Comparison of ENCODE assay signal across 9 cellular contexts in the genomic region with DNA sequence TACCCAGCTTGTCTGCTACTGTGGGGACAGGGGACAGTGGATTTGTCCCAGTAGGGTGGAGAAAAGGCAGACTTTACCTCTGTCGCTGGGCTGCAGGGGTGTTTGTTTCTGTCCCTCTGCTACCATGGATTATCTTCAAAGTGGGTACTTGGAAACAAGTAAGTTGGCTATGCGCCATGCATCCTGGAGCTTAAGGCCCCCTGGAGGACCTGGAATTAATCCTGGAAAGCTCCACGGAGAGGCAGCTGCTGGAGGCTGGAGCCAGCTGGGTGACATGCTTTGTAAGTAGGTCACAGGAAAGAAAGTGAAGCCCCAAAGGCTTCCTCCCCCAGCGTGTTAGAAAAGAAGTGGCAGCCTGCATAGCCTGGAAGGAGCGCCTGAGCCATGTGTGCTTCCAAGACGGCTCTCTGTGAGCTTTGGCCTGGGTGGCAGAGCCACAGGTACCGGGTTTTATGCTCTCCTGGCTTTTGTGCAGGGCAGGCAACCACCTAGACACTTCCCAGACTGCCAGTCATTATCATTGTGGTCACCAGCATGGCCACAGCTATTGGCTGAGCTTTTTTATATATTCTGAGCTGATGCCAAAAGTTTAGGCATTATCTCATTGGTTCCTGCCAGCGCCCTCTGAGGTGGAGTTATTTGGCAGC. TPM values are rescaled to one million over a fixed set of nuclear protein-coding genes. Genes with fewer than 3 reads are reported as not detected.
DNase-seq lines count a peak whose midpoint lies in the region; ATAC-seq, FAIRE-seq and TF ChIP-seq lines count a peak whose summit lies in the region.
"Had no signal": no experiment of that assay in that cellular context is flagged by ENCODE, and none has a peak within 500 bp of the region (broad histone marks: within the 10 kb centered on the region; RNA-seq: fewer than 3 reads in every experiment).

No MANE protein-coding gene starts in this region.

- peak; percentile 34 to 49 (median 40) for ATAC-seq in right lobe of liver
- no peak for ATAC-seq in HepG2

- H3K27me3 ChIP-seq in right lobe of liver, result no peaks in the 10 kb centered on the region
- H3K27me3 ChIP-seq in HepG2 (ENCODE audit: control insufficient read depth in 1 of 2, insufficient read depth in 2 of 2, low read length in 2 of 2), result no peaks in the 10 kb centered on the region
- H3K27me3 ChIP-seq in testis, result no peaks in the 10 kb centered on the region

- H3K36me3 ChIP-seq in right lobe of liver, result no peaks in the 10 kb centered on the region
- H3K36me3 ChIP-seq in HepG2 (replicated peaks in 1 of 2; ENCODE audit: control insufficient read depth in 1 of 2, insufficient read depth in 2 of 2, low read length in 2 of 2), result no peaks in the 10 kb centered on the region
- H3K36me3 ChIP-seq in testis (ENCODE audit: low read depth, missing control alignments), result no peaks in the 10 kb centered on the region

- H3K9me3 ChIP-seq in right lobe of liver (no peaks in the 10 kb centered on the region), HepG2 (ENCODE audit: low read length) (no peaks in the 10 kb centered on the region), testis (no peaks in the 10 kb centered on the region)

- TF ChIP-seq CTCF in right lobe of liver (IDR thresholded peaks at IDR 0.05), result no peak
- no peak for TF ChIP-seq CTCF in HepG2 (CRISPR knock-in tag; IDR thresholded peaks at IDR 0.05)
- TF ChIP-seq CTCF in testis (IDR thresholded peaks at IDR 0.05), result no peak

- POLR2A ChIA-PET in HepG2 (lab: Yijun Ruan, JAX), result no interaction called here

- in situ Hi-C loops in HepG2 (cut with HindIII; ENCODE audit: extremely low pct_ligation_motif_present, low pct_unique_long_range_greater_than_20kb), result no loop called here

- intact Hi-C loops in right lobe of liver (cut with DNase I), result no loop called here
- intact Hi-C loops in HepG2 (cut with micrococcal nuclease; ENCODE audit: unreplicated experiment), result no loop called here
- intact Hi-C loops in testis (cut with DNase I; ENCODE audit: low total_unique reads), result no loop called here
- intact Hi-C loops in activated T-helper 1 cell treated with anti-CD3 and anti-CD28 coated beads, Interleukin-12 subunit alpha, Interleukin-12 subunit beta, Interleukin-2, Interleukin-4 antibody, amounts not matched to agents 30 ng/mL and 10 ng/mL and 1 ng/mL, durations not matched to agents 14 hours and 24 hours and 36 hours (cut with micrococcal nuclease), result no loop called here

- no peak overlapping the region for H3K4me2 ChIP-seq in HepG2 (ENCODE audit: low read depth, low read length)

- H3K4me1 ChIP-seq in right lobe of liver, result no peaks in the 10 kb centered on the region
- H3K4me1 ChIP-seq in HepG2 (ENCODE audit: insufficient read depth, low read length), result peaks cover 23% of the 10 kb centered on the region
- peaks cover 33% of the 10 kb centered on the region for H3K4me1 ChIP-seq in testis

- DNase-seq in right lobe of liver (no peak), HepG2 (ENCODE audit: low spot score) (no peak), amniotic epithelial cell (ENCODE audit: low read depth) (peak; percentile 31), iPS-NIHi7 (ENCODE audit: extremely low spot score) (peak; percentile 39), testis (peak; percentile 78), HuH-7.5 (ENCODE audit: low spot score) (no peak)
- DNase-seq in activated effector memory CD4-positive, alpha-beta T cell treated with anti-CD3 and anti-CD28 coated beads, Interleukin-2, amount 50 U/mL, for 16 hours, result no peak
- DNase-seq in activated T-helper 1 cell treated with anti-CD3 and anti-CD28 coated beads, Interleukin-12 subunit alpha, Interleukin-12 subunit beta, Interleukin-2, Interleukin-4 antibody, amounts not matched to agents 30 ng/mL and 10 ng/mL and 1 ng/mL, durations not matched to agents 14 hours and 24 hours and 36 hours (ENCODE audit: low spot score), result no peak

- H3K27ac ChIP-seq in right lobe of liver (no peak overlapping the region), HepG2 (ENCODE audit: extremely low read length, insufficient read depth, low read length) (no peak overlapping the region), testis (peak overlapping the region; percentile 43 to 63)

- H3K9ac ChIP-seq in HepG2 (ENCODE audit: insufficient read depth, low read depth, low read length), result no peak overlapping the region

- H3K79me2 ChIP-seq in HepG2 (ENCODE audit: insufficient read depth, low read length), result no peaks in the 10 kb centered on the region

- no peaks in the 10 kb centered on the region for H3K27me3 Mint-ChIP-seq in activated T-helper 1 cell treated with anti-CD3 and anti-CD28 coated beads, Interleukin-12 subunit alpha, Interleukin-12 subunit beta, Interleukin-2, Interleukin-4 antibody, amounts not matched to agents 30 ng/mL and 10 ng/mL and 1 ng/mL, durations not matched to agents 14 hours and 24 hours and 36 hours (ENCODE audit: insufficient read depth)
- H3K27me3 Mint-ChIP-seq: memory B cell had no signal

- BruUV-seq in HepG2 (replicated peaks; lab: Mats Ljungman, UMichigan), result no TSS peak

- CTCF ChIA-PET in HepG2 (lab: Yijun Ruan, JAX; ENCODE audit: low intra/inter-chr PET ratio, low total read pairs), result no interaction called here

- no peak for FAIRE-seq in HepG2 (lab: Jason Lieb, UNC)

- WGBS in right lobe of liver (ENCODE audit: insufficient coverage, low coverage, low lambda C conversion rate, missing lambda C conversion rate), result 47% methylated on average over 5 of the region's 8 CpGs
- WGBS in HepG2 (ENCODE audit: low lambda C conversion rate), result 67% methylated on average over 8 of the region's 8 CpGs
- WGBS in testis, 2 donors, result 27 to 34% methylated on average over 3 to 8 of the region's 8 CpGs

- no peak overlapping the region for H2AFZ ChIP-seq in HepG2 (ENCODE audit: low read length)

- no peaks in the 10 kb centered on the region for H3K9me3 Mint-ChIP-seq in activated T-helper 1 cell treated with anti-CD3 and anti-CD28 coated beads, Interleukin-12 subunit alpha, Interleukin-12 subunit beta, Interleukin-2, Interleukin-4 antibody, amounts not matched to agents 30 ng/mL and 10 ng/mL and 1 ng/mL, durations not matched to agents 14 hours and 24 hours and 36 hours
- H3K9me3 Mint-ChIP-seq: memory B cell had no signal

- TF ChIP-seq RAD21 in HepG2 (CRISPR knock-in tag; IDR thresholded peaks at IDR 0.05), result no peak

- H3K4me3 Mint-ChIP-seq in activated T-helper 1 cell treated with anti-CD3 and anti-CD28 coated beads, Interleukin-12 subunit alpha, Interleukin-12 subunit beta, Interleukin-2, Interleukin-4 antibody, amounts not matched to agents 30 ng/mL and 10 ng/mL and 1 ng/mL, durations not matched to agents 14 hours and 24 hours and 36 hours, result no peak overlapping the region
- H3K4me3 Mint-ChIP-seq: memory B cell had no signal

- H3K4me1 Mint-ChIP-seq in activated T-helper 1 cell treated with anti-CD3 and anti-CD28 coated beads, Interleukin-12 subunit alpha, Interleukin-12 subunit beta, Interleukin-2, Interleukin-4 antibody, amounts not matched to agents 30 ng/mL and 10 ng/mL and 1 ng/mL, durations not matched to agents 14 hours and 24 hours and 36 hours (ENCODE audit: low read depth), result peaks cover 19% of the 10 kb centered on the region

- no peaks in the 10 kb centered on the region for H4K20me1 ChIP-seq in HepG2 (ENCODE audit: insufficient read depth, low read length)

- no peak overlapping the region for H3K4me3 ChIP-seq in right lobe of liver
- no peak overlapping the region for H3K4me3 ChIP-seq in HepG2 (replicated peaks in 1 of 3; ENCODE audit: insufficient read depth in 1 of 3, low read depth in 2 of 3, low read length in 3 of 3)
- no peak overlapping the region for H3K4me3 ChIP-seq in testis

- no peaks in the 10 kb centered on the region for H3K36me3 Mint-ChIP-seq in activated T-helper 1 cell treated with anti-CD3 and anti-CD28 coated beads, Interleukin-12 subunit alpha, Interleukin-12 subunit beta, Interleukin-2, Interleukin-4 antibody, amounts not matched to agents 30 ng/mL and 10 ng/mL and 1 ng/mL, durations not matched to agents 14 hours and 24 hours and 36 hours (ENCODE audit: low read depth)
- H3K36me3 Mint-ChIP-seq: memory B cell had no signal

- TF ChIP-seq POLR2A in right lobe of liver (IDR thresholded peaks at IDR 0.05), result no peak
- no peak for TF ChIP-seq POLR2A in HepG2 (IDR thresholded peaks at IDR 0.05; ENCODE audit: insufficient read depth in 1 of 2, low read depth in 2 of 2, low read length in 2 of 2)
- TF ChIP-seq POLR2A in testis (IDR thresholded peaks at IDR 0.05), result no peak

- TF ChIP-seq EP300 in HepG2 (IDR thresholded peaks at IDR 0.05; ENCODE audit: low read depth in 2 of 2, low read length in 2 of 2) (no peak), HepG2 (CRISPR knock-in tag; IDR thresholded peaks at IDR 0.05; ENCODE audit: borderline replicate concordance) (no peak)

- no peak overlapping the region for H3K27ac Mint-ChIP-seq in activated T-helper 1 cell treated with anti-CD3 and anti-CD28 coated beads, Interleukin-12 subunit alpha, Interleukin-12 subunit beta, Interleukin-2, Interleukin-4 antibody, amounts not matched to agents 30 ng/mL and 10 ng/mL and 1 ng/mL, durations not matched to agents 14 hours and 24 hours and 36 hours
- H3K27ac Mint-ChIP-seq: memory B cell had no signal

RNA-seq across cellular contexts. Expression of gene B3GLCT, which starts 9.5 kb away (rescaled TPM):
- total RNA-seq in right lobe of liver (1 to 10 TPM; 2.7 to 3.6 (median 3.0) TPM), HepG2 (2016; rRNA removed; fragmentation: Illumina TruSeq; extraction: Trizol) (4.4 and 7.1 TPM in 2 replicates), testis (10 to 100 TPM; 12.9 to 14.7 TPM)
- 1.5 and 1.7 TPM in 2 replicates for total RNA-seq in HepG2 (2016; cell fraction: cytosol; rRNA removed; fragmentation: Illumina TruSeq; extraction: Trizol; ENCODE audit: low read depth)
- total RNA-seq in HepG2 (2016; cell fraction: insoluble cytoplasmic fraction; rRNA removed; fragmentation: Illumina TruSeq; extraction: Trizol), result 4.5 and 7.7 TPM in 2 replicates
- 2.9 and 3.4 TPM in 2 replicates for total RNA-seq in HepG2 (2016; cell fraction: membrane; rRNA removed; fragmentation: Illumina TruSeq; extraction: Trizol)
- 7.2 and 8.5 TPM in 2 replicates for total RNA-seq in HepG2 (2016; cell fraction: nucleus; rRNA removed; fragmentation: Illumina TruSeq; extraction: Trizol)
- polyA plus RNA-seq in HepG2 (2011; rRNA removed) (1.9 and 2.0 TPM in 2 replicates), testis (ENCODE audit: insufficient read depth, low read depth, low replicate concordance) (6.1 TPM)
- polyA plus RNA-seq in HepG2 (2011; cell fraction: cytosol; rRNA removed), result 1.3 and 1.7 TPM in 2 replicates
- 0.79 and 1.2 TPM in 2 replicates for polyA plus RNA-seq in HepG2 (2011; cell fraction: nucleus; rRNA removed)
- polyA plus RNA-seq in HepG2 (2012), result 2.2 and 3.0 TPM in 2 replicates
- 0.46 and 0.54 TPM in 2 replicates for polyA plus RNA-seq in HepG2 (2016; cell fraction: cytosol; fragmentation: Illumina TruSeq; extraction: Trizol; ENCODE audit: low read depth)
- 2.9 and 3.3 TPM in 2 replicates for polyA plus RNA-seq in HepG2 (2016; cell fraction: insoluble cytoplasmic fraction; fragmentation: Illumina TruSeq; extraction: Trizol; ENCODE audit: low read depth)
- 1.4 and 1.5 TPM in 2 replicates for polyA plus RNA-seq in HepG2 (2016; cell fraction: membrane; fragmentation: Illumina TruSeq; extraction: Trizol; ENCODE audit: low read depth)
- 7.6 and 8.4 TPM in 2 replicates for polyA plus RNA-seq in HepG2 (2016; cell fraction: nucleus; fragmentation: Illumina TruSeq; extraction: Trizol; ENCODE audit: insufficient read depth, low read depth)
- polyA minus RNA-seq in HepG2 (2011; rRNA and poly(A)+ RNA removed; ENCODE audit: low replicate concordance), result 2.6 and 4.6 TPM in 2 replicates
- polyA minus RNA-seq in HepG2 (2011; cell fraction: cytosol; rRNA and poly(A)+ RNA removed), result 2.5 TPM in 2 replicates
- polyA minus RNA-seq in HepG2 (2011; cell fraction: nucleus; rRNA and poly(A)+ RNA removed), result 3.5 TPM in 2 replicates
- total RNA-seq in activated T-helper 1 cell treated with anti-CD3 and anti-CD28 coated beads, Interleukin-12 subunit alpha, Interleukin-12 subunit beta, Interleukin-2, Interleukin-4 antibody, amounts not matched to agents 30 ng/mL and 10 ng/mL and 1 ng/mL, durations not matched to agents 14 hours and 24 hours and 36 hours, result 4.2 and 4.3 TPM in 2 replicates

RNA-seq across cellular contexts. Expression of gene HSPH1, which starts 47.6 kb away (rescaled TPM):
- total RNA-seq in right lobe of liver (10 to 100 TPM; 19.6 to 60.8 (median 31.0) TPM), HepG2 (2016; rRNA removed; fragmentation: Illumina TruSeq; extraction: Trizol) (62.9 and 131 TPM in 2 replicates), testis (100 to 1,000 TPM; 103 to 116 TPM)
- total RNA-seq in HepG2 (2016; cell fraction: cytosol; rRNA removed; fragmentation: Illumina TruSeq; extraction: Trizol; ENCODE audit: low read depth), result 9.3 and 10.6 TPM in 2 replicates
- total RNA-seq in HepG2 (2016; cell fraction: insoluble cytoplasmic fraction; rRNA removed; fragmentation: Illumina TruSeq; extraction: Trizol), result 61.8 and 129 TPM in 2 replicates
- total RNA-seq in HepG2 (2016; cell fraction: membrane; rRNA removed; fragmentation: Illumina TruSeq; extraction: Trizol), result 29.7 and 34.1 TPM in 2 replicates
- 73.1 and 87.7 TPM in 2 replicates for total RNA-seq in HepG2 (2016; cell fraction: nucleus; rRNA removed; fragmentation: Illumina TruSeq; extraction: Trizol)
- polyA plus RNA-seq in HepG2 (2011; rRNA removed) (11.2 and 13.0 TPM in 2 replicates), testis (ENCODE audit: insufficient read depth, low read depth, low replicate concordance) (105 TPM)
- polyA plus RNA-seq in HepG2 (2011; cell fraction: cytosol; rRNA removed), result 4.2 and 7.2 TPM in 2 replicates
- polyA plus RNA-seq in HepG2 (2011; cell fraction: nucleus; rRNA removed), result 11.8 and 15.2 TPM in 2 replicates
- polyA plus RNA-seq in HepG2 (2012), result 26.4 and 61.0 TPM in 2 replicates
- polyA plus RNA-seq in HepG2 (2016; cell fraction: cytosol; fragmentation: Illumina TruSeq; extraction: Trizol; ENCODE audit: low read depth), result 7.7 and 9.3 TPM in 2 replicates
- 135 and 137 TPM in 2 replicates for polyA plus RNA-seq in HepG2 (2016; cell fraction: insoluble cytoplasmic fraction; fragmentation: Illumina TruSeq; extraction: Trizol; ENCODE audit: low read depth)
- polyA plus RNA-seq in HepG2 (2016; cell fraction: membrane; fragmentation: Illumina TruSeq; extraction: Trizol; ENCODE audit: low read depth), result 20.4 and 27.2 TPM in 2 replicates
- 102 and 104 TPM in 2 replicates for polyA plus RNA-seq in HepG2 (2016; cell fraction: nucleus; fragmentation: Illumina TruSeq; extraction: Trizol; ENCODE audit: insufficient read depth, low read depth)
- 4.1 and 12.8 TPM in 2 replicates for polyA minus RNA-seq in HepG2 (2011; rRNA and poly(A)+ RNA removed; ENCODE audit: low replicate concordance)
- polyA minus RNA-seq in HepG2 (2011; cell fraction: cytosol; rRNA and poly(A)+ RNA removed), result 16.3 and 18.9 TPM in 2 replicates
- 46.5 and 58.1 TPM in 2 replicates for polyA minus RNA-seq in HepG2 (2011; cell fraction: nucleus; rRNA and poly(A)+ RNA removed)
- total RNA-seq in activated T-helper 1 cell treated with anti-CD3 and anti-CD28 coated beads, Interleukin-12 subunit alpha, Interleukin-12 subunit beta, Interleukin-2, Interleukin-4 antibody, amounts not matched to agents 30 ng/mL and 10 ng/mL and 1 ng/mL, durations not matched to agents 14 hours and 24 hours and 36 hours, result 310 and 326 TPM in 2 replicates

Comparison
In these comparisons a context has a peak if more than half of its experiments do, and no peak if none do; other contexts are left out.
1. DNase-seq: peak in amniotic epithelial cell (single experiment), iPS-NIHi7 (single experiment) and testis (single experiment); none in right lobe of liver (0 of 3), HepG2 (single experiment), HuH-7.5 (single experiment), activated effector memory CD4-positive, alpha-beta T cell treated with anti-CD3 and anti-CD28 coated beads, Interleukin-2, amount 50 U/mL, for 16 hours (single experiment) and activated T-helper 1 cell treated with anti-CD3 and anti-CD28 coated beads, Interleukin-12 subunit alpha, Interleukin-12 subunit beta, Interleukin-2, Interleukin-4 antibody, amounts not matched to agents 30 ng/mL and 10 ng/mL and 1 ng/mL, durations not matched to agents 14 hours and 24 hours and 36 hours (single experiment).
2. H3K27ac ChIP-seq: peak in testis (2 of 2); none in right lobe of liver (0 of 3) and HepG2 (single experiment).